In genomic region chr7:92251181-92251580, GRCh38 we compare ENCODE assay signal across 18 cellular contexts. TPM values are rescaled to one million over a fixed set of nuclear protein-coding genes. Genes with fewer than 3 reads are reported as not detected.
DNase-seq lines count a peak whose midpoint lies in the region; ATAC-seq, FAIRE-seq and TF ChIP-seq lines count a peak whose summit lies in the region.
"Had no signal": no experiment of that assay in that cellular context is flagged by ENCODE, and none has a peak within 500 bp of the region (broad histone marks: within the 10 kb centered on the region; RNA-seq: fewer than 3 reads in every experiment).

No MANE protein-coding gene starts in this region.

- no peaks in the 10 kb centered on the region for H3K9me1 ChIP-seq in keratinocyte (ENCODE audit: control insufficient read depth, extremely low read depth, insufficient read depth, low read length)

- TF ChIP-seq CTCF in HFFc6 (IDR thresholded peaks at IDR 0.05) (no peak), bronchial epithelial cell (IDR thresholded peaks at IDR 0.05; ENCODE audit: insufficient read depth, low read length, severe bottlenecking) (no peak), keratinocyte (optimal IDR thresholded peaks at IDR 0.05 in 1 of 3, IDR thresholded peaks at IDR 0.05 in 1 of 3, conservative IDR thresholded peaks at IDR 0.05 in 1 of 3; ENCODE audit: extremely low read depth in 1 of 3, insufficient read depth in 2 of 3, low read length in 3 of 3) (no peak), natural killer cell (IDR thresholded peaks at IDR 0.05) (no peak)

- ATAC-seq in CD4-positive, CD25-positive, alpha-beta regulatory T cell (ENCODE audit: low read depth in 2 of 2) = no peak
- ATAC-seq in natural killer cell = no peak

- intact Hi-C loops in activated CD4-positive, alpha-beta memory T cell treated with anti-CD3 and anti-CD28 coated beads for 36 hours (cut with micrococcal nuclease) = no loop called here
- intact Hi-C loops in natural killer cell (cut with micrococcal nuclease) = no loop called here

- no peaks in the 10 kb centered on the region for H4K20me1 ChIP-seq in keratinocyte (ENCODE audit: control insufficient read depth, extremely low read depth, insufficient read depth, low read length)

- CTCF ChIA-PET in activated CD4-positive, alpha-beta memory T cell treated with anti-CD3 and anti-CD28 coated beads for 36 hours (lab: Charles Lee) = no interaction called here

- peak overlapping the region; percentile 33 for H3K4me2 ChIP-seq in keratinocyte (ENCODE audit: control insufficient read depth, extremely low read depth, insufficient read depth, low read depth, low read length)

- no peaks in the 10 kb centered on the region for H3K36me3 ChIP-seq in CD4-positive, CD25-positive, alpha-beta regulatory T cell (ENCODE audit: control insufficient read depth, insufficient read depth, low read length)
- H3K36me3 ChIP-seq in bronchial epithelial cell (ENCODE audit: control insufficient read depth, insufficient read depth, low read length) (no peaks in the 10 kb centered on the region), keratinocyte (ENCODE audit: control insufficient read depth in 2 of 2, extremely low read depth in 1 of 2, insufficient read depth in 2 of 2, low read length in 2 of 2) (no peaks in the 10 kb centered on the region)
- H3K36me3 ChIP-seq: Peyer's patch had no signal

- H3K36me3 Mint-ChIP-seq in CD4-positive, CD25-positive, alpha-beta regulatory T cell = peaks cover 17% of the 10 kb centered on the region
- H3K36me3 Mint-ChIP-seq in HFFc6 (ENCODE audit: low read depth) = peaks cover 18% of the 10 kb centered on the region
- H3K36me3 Mint-ChIP-seq in activated CD4-positive, alpha-beta memory T cell treated with anti-CD3 and anti-CD28 coated beads for 36 hours = peaks cover 9% of the 10 kb centered on the region
- H3K36me3 Mint-ChIP-seq in natural killer cell = no peaks in the 10 kb centered on the region

- H3K27ac ChIP-seq in CD4-positive, CD25-positive, alpha-beta regulatory T cell (ENCODE audit: insufficient read depth, low read length, poor library complexity, severe bottlenecking) = no peak overlapping the region
- H3K27ac ChIP-seq in keratinocyte (ENCODE audit: control insufficient read depth, insufficient read depth, low read length) = no peak overlapping the region
- H3K27ac ChIP-seq: Peyer's patch had no signal

- peak overlapping the region in 1 of 4 donors; percentile 48 for H3K4me3 Mint-ChIP-seq in CD4-positive, CD25-positive, alpha-beta regulatory T cell
- H3K4me3 Mint-ChIP-seq in HFFc6 (no peak overlapping the region), natural killer cell (no peak overlapping the region)
- H3K4me3 Mint-ChIP-seq in activated CD4-positive, alpha-beta memory T cell treated with anti-CD3 and anti-CD28 coated beads for 36 hours = no peak overlapping the region
- H3K4me3 Mint-ChIP-seq: H9 had no signal

- no peak overlapping the region for H2AFZ ChIP-seq in keratinocyte (ENCODE audit: control insufficient read depth, low read length)

- no peak for DNase-seq in CD4-positive, CD25-positive, alpha-beta regulatory T cell
- DNase-seq in HFFc6 (no peak), bronchial epithelial cell (ENCODE audit: low read depth) (peak; percentile 53), keratinocyte (ENCODE audit: low read depth, low spot score) (no peak), Ammon's horn (ENCODE audit: low spot score) (no peak), natural killer cell (no peak), NCI-H524 (lab: John Stamatoyannopoulos, UW) (no peak)
- DNase-seq in activated CD4-positive, alpha-beta memory T cell treated with anti-CD3 and anti-CD28 coated beads for 36 hours = no peak
- DNase-seq: ACHN, AML-193, Calu3, DMS53, H9, MM.1S, NCI-H1092 treated with DMSO at 0.1 percent for 48 hours, NCI-H510A treated with DMSO at 0.1 percent for 48 hours, Peyer's patch, SHP77 had no signal

- peaks cover 22% of the 10 kb centered on the region for H3K4me1 ChIP-seq in CD4-positive, CD25-positive, alpha-beta regulatory T cell (ENCODE audit: control insufficient read depth, insufficient read depth, low read length, poor library complexity, severe bottlenecking)
- peaks cover 31% of the 10 kb centered on the region for H3K4me1 ChIP-seq in keratinocyte (ENCODE audit: control insufficient read depth, extremely low read depth, insufficient read depth, low read length)

- no peak overlapping the region for H3K9ac ChIP-seq in keratinocyte (ENCODE audit: control insufficient read depth, extremely low read depth, insufficient read depth, low read length)

- dilution Hi-C loops in keratinocyte (cut with MboI; ENCODE audit: extremely low pct_ligation_motif_present, low sequenced_read_pairs) = no loop called here

- H3K9me3 Mint-ChIP-seq in CD4-positive, CD25-positive, alpha-beta regulatory T cell = peaks cover 0 to 5% (median 0%) of the 10 kb centered on the region in 7 donors
- peaks cover 4% of the 10 kb centered on the region for H3K9me3 Mint-ChIP-seq in HFFc6
- H3K9me3 Mint-ChIP-seq in activated CD4-positive, alpha-beta memory T cell treated with anti-CD3 and anti-CD28 coated beads for 36 hours = peaks cover 6% of the 10 kb centered on the region
- H3K9me3 Mint-ChIP-seq in natural killer cell = peaks cover 0 to 3% of the 10 kb centered on the region in 2 donors

- no peaks in the 10 kb centered on the region for H3K27me3 Mint-ChIP-seq in CD4-positive, CD25-positive, alpha-beta regulatory T cell
- H3K27me3 Mint-ChIP-seq in HFFc6 (ENCODE audit: insufficient read depth) (no peaks in the 10 kb centered on the region; the same call in 1 of the 2 replicates), natural killer cell (ENCODE audit: low read depth in 2 of 2) (no peaks in the 10 kb centered on the region)
- no peaks in the 10 kb centered on the region for H3K27me3 Mint-ChIP-seq in activated CD4-positive, alpha-beta memory T cell treated with anti-CD3 and anti-CD28 coated beads for 36 hours

- peak overlapping the region in 2 of 3 donors; percentile 11 to 45 for H3K27ac Mint-ChIP-seq in CD4-positive, CD25-positive, alpha-beta regulatory T cell
- peak overlapping the region; percentile 27 for H3K27ac Mint-ChIP-seq in HFFc6
- no peak overlapping the region for H3K27ac Mint-ChIP-seq in activated CD4-positive, alpha-beta memory T cell treated with anti-CD3 and anti-CD28 coated beads for 36 hours
- no peak overlapping the region for H3K27ac Mint-ChIP-seq in natural killer cell
- H3K27ac Mint-ChIP-seq: H9 had no signal

- H3K4me1 Mint-ChIP-seq in CD4-positive, CD25-positive, alpha-beta regulatory T cell = peaks cover 36 to 64% (median 49%) of the 10 kb centered on the region in 4 donors
- H3K4me1 Mint-ChIP-seq in HFFc6 (ENCODE audit: low read depth) (peaks cover 56% of the 10 kb centered on the region), natural killer cell (peaks cover 42 to 53% of the 10 kb centered on the region in 2 donors)
- H3K4me1 Mint-ChIP-seq in activated CD4-positive, alpha-beta memory T cell treated with anti-CD3 and anti-CD28 coated beads for 36 hours (ENCODE audit: low read depth) = peaks cover 37% of the 10 kb centered on the region

- peaks cover 88% of the 10 kb centered on the region for H3K79me2 ChIP-seq in keratinocyte (ENCODE audit: control insufficient read depth, insufficient read depth, low read length)

- H3K4me3 ChIP-seq in CD4-positive, CD25-positive, alpha-beta regulatory T cell (ENCODE audit: low read depth, low read length) = no peak overlapping the region
- H3K4me3 ChIP-seq in bronchial epithelial cell (ENCODE audit: low read depth, low read length) = no peak overlapping the region
- no peak overlapping the region for H3K4me3 ChIP-seq in keratinocyte (ENCODE audit: control insufficient read depth in 2 of 3, extremely low read depth in 1 of 3, insufficient read depth in 2 of 3, low read depth in 1 of 3, low read length in 3 of 3)
- H3K4me3 ChIP-seq: Peyer's patch had no signal

- FAIRE-seq in bronchial epithelial cell (lab: Jason Lieb, UNC) = no peak
- no peak for FAIRE-seq in keratinocyte (lab: Jason Lieb, UNC)

- no peaks in the 10 kb centered on the region for H3K9me3 ChIP-seq in CD4-positive, CD25-positive, alpha-beta regulatory T cell (ENCODE audit: control insufficient read depth in 2 of 2, low read length in 2 of 2)
- H3K9me3 ChIP-seq in keratinocyte (ENCODE audit: control insufficient read depth, low read depth, low read length) = no peaks in the 10 kb centered on the region
- H3K9me3 ChIP-seq: Peyer's patch had no signal

- no peaks in the 10 kb centered on the region for H3K27me3 ChIP-seq in CD4-positive, CD25-positive, alpha-beta regulatory T cell (ENCODE audit: control insufficient read depth, insufficient read depth, low read length)
- H3K27me3 ChIP-seq in bronchial epithelial cell (ENCODE audit: control insufficient read depth, insufficient read depth, low read length) (no peaks in the 10 kb centered on the region), keratinocyte (ENCODE audit: control insufficient read depth, extremely low read depth, insufficient read depth, low read length) (no peaks in the 10 kb centered on the region)
- H3K27me3 ChIP-seq: Peyer's patch had no signal

- POLR2A ChIA-PET in activated CD4-positive, alpha-beta memory T cell treated with anti-CD3 and anti-CD28 coated beads for 36 hours (lab: Charles Lee) = no interaction called here

RNA-seq across cellular contexts. Expression of gene ANKIB1, which starts 5.4 kb away (rescaled TPM):
- 74.1 TPM for total RNA-seq in CD4-positive, CD25-positive, alpha-beta regulatory T cell
- 10 to 100 TPM in 2 of 4 donors, 1 to 10 TPM in 2; 6.5 to 13.3 (median 9.8) TPM for polyA plus RNA-seq in CD4-positive, CD25-positive, alpha-beta regulatory T cell
- total RNA-seq in HFFc6 (2021; fragmentation: NEBNext Ultra II Directional; extraction: Animal tissue kit (Norgen Biotek cat#: 25700)) = 10 to 100 TPM; 52.7 to 68.4 (median 63.8) TPM
- total RNA-seq in bronchial epithelial cell = 42.1 and 42.6 TPM in 2 replicates
- polyA plus RNA-seq in keratinocyte = 28.4 to 37.7 TPM (median 37.0 TPM) in 3 replicates
- polyA plus RNA-seq in keratinocyte (2011; ENCODE audit: low read depth) = 23.6 TPM
- 22.3 and 37.9 TPM in 2 replicates for polyA plus RNA-seq in keratinocyte (2011; cell fraction: cytosol; rRNA removed)
- 49.2 and 56.3 TPM in 2 replicates for polyA plus RNA-seq in keratinocyte (2011; cell fraction: nucleus; rRNA removed)
- 16.7 and 24.2 TPM in 2 replicates for polyA plus RNA-seq in keratinocyte (2012; ENCODE audit: low replicate concordance)
- polyA minus RNA-seq in keratinocyte = 43.8 to 63.0 TPM (median 62.0 TPM) in 3 replicates
- 46.4 TPM for polyA minus RNA-seq in keratinocyte (2011; cell fraction: cytosol; rRNA and poly(A)+ RNA removed)
- 38.4 and 71.8 TPM in 2 replicates for polyA minus RNA-seq in keratinocyte (2011; cell fraction: nucleus; rRNA and poly(A)+ RNA removed)
- 10 to 100 TPM; 34.8 to 39.9 TPM for total RNA-seq in activated CD4-positive, alpha-beta memory T cell treated with anti-CD3 and anti-CD28 coated beads for 36 hours
- 10 to 100 TPM; 70.6 to 90.2 (median 86.6) TPM for total RNA-seq in natural killer cell

RNA-seq across cellular contexts. Expression of gene KRIT1, which starts 5.5 kb away (rescaled TPM):
- 47.4 TPM for total RNA-seq in CD4-positive, CD25-positive, alpha-beta regulatory T cell
- 10 to 100 TPM; 14.4 to 20.9 (median 18.1) TPM for polyA plus RNA-seq in CD4-positive, CD25-positive, alpha-beta regulatory T cell
- total RNA-seq in HFFc6 (2021; fragmentation: NEBNext Ultra II Directional; extraction: Animal tissue kit (Norgen Biotek cat#: 25700)) = 10 to 100 TPM; 25.9 to 29.3 (median 28.0) TPM
- total RNA-seq in bronchial epithelial cell = 26.9 and 35.5 TPM in 2 replicates
- polyA plus RNA-seq in keratinocyte = 33.3 to 39.5 TPM (median 35.6 TPM) in 3 replicates
- polyA plus RNA-seq in keratinocyte (2011; ENCODE audit: low read depth) = 14.3 TPM
- polyA plus RNA-seq in keratinocyte (2011; cell fraction: cytosol; rRNA removed) = 20.0 and 37.8 TPM in 2 replicates
- 45.2 and 63.6 TPM in 2 replicates for polyA plus RNA-seq in keratinocyte (2011; cell fraction: nucleus; rRNA removed)
- polyA plus RNA-seq in keratinocyte (2012; ENCODE audit: low replicate concordance) = 13.5 and 18.9 TPM in 2 replicates
- 22.5 to 58.3 TPM (median 33.0 TPM) in 3 replicates for polyA minus RNA-seq in keratinocyte
- polyA minus RNA-seq in keratinocyte (2011; cell fraction: cytosol; rRNA and poly(A)+ RNA removed) = 15.2 TPM
- polyA minus RNA-seq in keratinocyte (2011; cell fraction: nucleus; rRNA and poly(A)+ RNA removed) = 26.9 and 45.7 TPM in 2 replicates
- 10 to 100 TPM; 29.2 to 29.3 TPM for total RNA-seq in activated CD4-positive, alpha-beta memory T cell treated with anti-CD3 and anti-CD28 coated beads for 36 hours
- 10 to 100 TPM; 55.4 to 76.7 (median 62.6) TPM for total RNA-seq in natural killer cell

Comparison
In these comparisons a context has a peak if more than half of its experiments do, and no peak if none do; other contexts are left out.
1. H3K27ac Mint-ChIP-seq: peak in CD4-positive, CD25-positive, alpha-beta regulatory T cell (2 of 3) and HFFc6 (single experiment); none in activated CD4-positive, alpha-beta memory T cell treated with anti-CD3 and anti-CD28 coated beads for 36 hours (single experiment) and natural killer cell (0 of 2).